1 cellular context compared by ENCODE assay signal in genomic region chr7:2232766-2233520, GRCh38.
TF ChIP-seq lines count a peak whose summit lies in the region.

TSS of gene MAD1L1 (minus strand) at chr7:2232945. CDS start at chr7:2230133, 2,812 bp downstream.

TF ChIP-seq in HepG2, 621 proteins besides CTCF, POLR2A, EP300 and RAD21 (continued from another document and continues in another):
- peak; percentile 76; the same call in 1 of the 2 replicates for TF ChIP-seq ZNF318 (CRISPR knock-in tag; IDR thresholded peaks at IDR 0.05)
- TF ChIP-seq NR2F6 (IDR thresholded peaks at IDR 0.05) = no peak
- 0 out of 2 replicates have a peak, but pooled peaks have one; percentile 21 for TF ChIP-seq NR2F6 (CRISPR knock-in tag; IDR thresholded peaks at IDR 0.05)
- TF ChIP-seq, protein P1, sequence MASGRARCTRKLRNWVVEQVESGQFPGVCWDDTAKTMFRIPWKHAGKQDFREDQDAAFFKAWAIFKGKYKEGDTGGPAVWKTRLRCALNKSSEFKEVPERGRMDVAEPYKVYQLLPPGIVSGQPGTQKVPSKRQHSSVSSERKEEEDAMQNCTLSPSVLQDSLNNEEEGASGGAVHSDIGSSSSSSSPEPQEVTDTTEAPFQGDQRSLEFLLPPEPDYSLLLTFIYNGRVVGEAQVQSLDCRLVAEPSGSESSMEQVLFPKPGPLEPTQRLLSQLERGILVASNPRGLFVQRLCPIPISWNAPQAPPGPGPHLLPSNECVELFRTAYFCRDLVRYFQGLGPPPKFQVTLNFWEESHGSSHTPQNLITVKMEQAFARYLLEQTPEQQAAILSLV (CRISPR knock-in tag; IDR thresholded peaks at IDR 0.05; ENCODE audit: borderline replicate concordance) = no peak; the same call in 1 of the 2 replicates
- peak; percentile 61; the same call in 1 of the 2 replicates for TF ChIP-seq ZNF768 (CRISPR knock-in tag; IDR thresholded peaks at IDR 0.05)
- TF ChIP-seq ZNF841 (CRISPR knock-in tag; IDR thresholded peaks at IDR 0.05; ENCODE audit: borderline replicate concordance) = no peak
- TF ChIP-seq ZNF766 (CRISPR knock-in tag; IDR thresholded peaks at IDR 0.05; ENCODE audit: borderline replicate concordance) = 0 out of 2 replicates have a peak, but pooled peaks have one; percentile 41
- TF ChIP-seq GATAD1 (CRISPR knock-in tag; IDR thresholded peaks at IDR 0.05) = peak; percentile 91
- peak; percentile 46; the same call in 1 of the 2 replicates for TF ChIP-seq ZNF280D (CRISPR knock-in tag; IDR thresholded peaks at IDR 0.05)
- TF ChIP-seq SOX5 (CRISPR knock-in tag; IDR thresholded peaks at IDR 0.05; ENCODE audit: borderline replicate concordance) = peak; percentile 7; the same call in 1 of the 2 replicates
- TF ChIP-seq, protein P2, sequence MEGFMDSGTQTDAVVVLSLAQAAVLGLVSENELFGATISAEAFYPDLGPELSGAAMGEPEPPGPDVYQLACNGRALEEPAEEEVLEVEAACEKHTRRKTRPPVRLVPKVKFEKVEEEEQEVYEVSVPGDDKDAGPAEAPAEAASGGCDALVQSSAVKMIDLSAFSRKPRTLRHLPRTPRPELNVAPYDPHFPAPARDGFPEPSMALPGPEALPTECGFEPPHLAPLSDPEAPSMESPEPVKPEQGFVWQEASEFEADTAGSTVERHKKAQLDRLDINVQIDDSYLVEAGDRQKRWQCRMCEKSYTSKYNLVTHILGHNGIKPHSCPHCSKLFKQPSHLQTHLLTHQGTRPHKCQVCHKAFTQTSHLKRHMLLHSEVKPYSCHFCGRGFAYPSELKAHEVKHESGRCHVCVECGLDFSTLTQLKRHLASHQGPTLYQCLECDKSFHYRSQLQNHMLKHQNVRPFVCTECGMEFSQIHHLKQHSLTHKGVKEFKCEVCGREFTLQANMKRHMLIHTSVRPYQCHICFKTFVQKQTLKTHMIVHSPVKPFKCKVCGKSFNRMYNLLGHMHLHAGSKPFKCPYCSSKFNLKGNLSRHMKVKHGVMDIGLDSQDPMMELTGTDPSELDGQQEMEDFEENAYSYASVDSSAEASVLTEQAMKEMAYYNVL (CRISPR knock-in tag; IDR thresholded peaks at IDR 0.05; ENCODE audit: borderline replicate concordance) = 0 out of 2 replicates have a peak, but pooled peaks have one; percentile 37
- TF ChIP-seq, protein P3, sequence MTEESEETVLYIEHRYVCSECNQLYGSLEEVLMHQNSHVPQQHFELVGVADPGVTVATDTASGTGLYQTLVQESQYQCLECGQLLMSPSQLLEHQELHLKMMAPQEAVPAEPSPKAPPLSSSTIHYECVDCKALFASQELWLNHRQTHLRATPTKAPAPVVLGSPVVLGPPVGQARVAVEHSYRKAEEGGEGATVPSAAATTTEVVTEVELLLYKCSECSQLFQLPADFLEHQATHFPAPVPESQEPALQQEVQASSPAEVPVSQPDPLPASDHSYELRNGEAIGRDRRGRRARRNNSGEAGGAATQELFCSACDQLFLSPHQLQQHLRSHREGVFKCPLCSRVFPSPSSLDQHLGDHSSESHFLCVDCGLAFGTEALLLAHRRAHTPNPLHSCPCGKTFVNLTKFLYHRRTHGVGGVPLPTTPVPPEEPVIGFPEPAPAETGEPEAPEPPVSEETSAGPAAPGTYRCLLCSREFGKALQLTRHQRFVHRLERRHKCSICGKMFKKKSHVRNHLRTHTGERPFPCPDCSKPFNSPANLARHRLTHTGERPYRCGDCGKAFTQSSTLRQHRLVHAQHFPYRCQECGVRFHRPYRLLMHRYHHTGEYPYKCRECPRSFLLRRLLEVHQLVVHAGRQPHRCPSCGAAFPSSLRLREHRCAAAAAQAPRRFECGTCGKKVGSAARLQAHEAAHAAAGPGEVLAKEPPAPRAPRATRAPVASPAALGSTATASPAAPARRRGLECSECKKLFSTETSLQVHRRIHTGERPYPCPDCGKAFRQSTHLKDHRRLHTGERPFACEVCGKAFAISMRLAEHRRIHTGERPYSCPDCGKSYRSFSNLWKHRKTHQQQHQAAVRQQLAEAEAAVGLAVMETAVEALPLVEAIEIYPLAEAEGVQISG (CRISPR knock-in tag; IDR thresholded peaks at IDR 0.05) = peak; percentile 67; the same call in 1 of the 2 replicates
- peak; percentile 92 for TF ChIP-seq YEATS2 (CRISPR knock-in tag; IDR thresholded peaks at IDR 0.05; ENCODE audit: borderline replicate concordance)
- no peak for TF ChIP-seq SMC3 (IDR thresholded peaks at IDR 0.05; ENCODE audit: low read length)
- no peak for TF ChIP-seq ATF7 (IDR thresholded peaks at IDR 0.05)
- 0 out of 2 replicates have a peak, but pooled peaks have one; percentile 41 for TF ChIP-seq ATF7 (CRISPR knock-in tag; IDR thresholded peaks at IDR 0.05)
- TF ChIP-seq ZC3H13 (CRISPR knock-in tag; IDR thresholded peaks at IDR 0.05) = peak; percentile 73; the same call in 1 of the 2 replicates
- peak; percentile 88 for TF ChIP-seq YY1 (IDR thresholded peaks at IDR 0.05; ENCODE audit: insufficient read depth, insufficient replicate concordance, low read depth, low read length)
- no peak; the same call in 1 of the 2 replicates for TF ChIP-seq ZNF44 (CRISPR knock-in tag; IDR thresholded peaks at IDR 0.05)
- TF ChIP-seq SP140L (CRISPR knock-in tag; IDR thresholded peaks at IDR 0.05; ENCODE audit: borderline replicate concordance) = no peak
- TF ChIP-seq, protein P4, sequence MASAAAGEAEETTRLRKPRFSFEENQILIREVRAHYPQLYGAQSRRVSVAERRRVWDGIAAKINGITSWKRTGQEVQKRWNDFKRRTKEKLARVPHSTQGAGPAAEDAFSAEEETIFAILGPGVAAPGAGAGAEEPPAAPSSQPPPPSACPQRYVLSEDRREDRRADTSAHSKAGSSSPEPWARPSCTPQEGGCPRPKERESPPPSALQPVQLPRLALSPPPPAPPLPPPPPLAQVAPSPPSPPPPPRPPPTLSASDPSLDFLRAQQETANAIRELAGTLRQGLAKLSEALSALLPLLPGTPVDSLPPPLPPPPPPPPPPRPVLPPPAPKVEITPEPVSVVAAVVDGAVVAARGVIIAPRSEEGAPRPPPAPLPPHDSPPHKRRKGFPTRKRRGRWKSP (CRISPR knock-in tag; IDR thresholded peaks at IDR 0.05) = peak; percentile 81
- TF ChIP-seq CSRNP1 (CRISPR knock-in tag; IDR thresholded peaks at IDR 0.05) = no peak; the same call in 1 of the 2 replicates
- TF ChIP-seq, protein P5, sequence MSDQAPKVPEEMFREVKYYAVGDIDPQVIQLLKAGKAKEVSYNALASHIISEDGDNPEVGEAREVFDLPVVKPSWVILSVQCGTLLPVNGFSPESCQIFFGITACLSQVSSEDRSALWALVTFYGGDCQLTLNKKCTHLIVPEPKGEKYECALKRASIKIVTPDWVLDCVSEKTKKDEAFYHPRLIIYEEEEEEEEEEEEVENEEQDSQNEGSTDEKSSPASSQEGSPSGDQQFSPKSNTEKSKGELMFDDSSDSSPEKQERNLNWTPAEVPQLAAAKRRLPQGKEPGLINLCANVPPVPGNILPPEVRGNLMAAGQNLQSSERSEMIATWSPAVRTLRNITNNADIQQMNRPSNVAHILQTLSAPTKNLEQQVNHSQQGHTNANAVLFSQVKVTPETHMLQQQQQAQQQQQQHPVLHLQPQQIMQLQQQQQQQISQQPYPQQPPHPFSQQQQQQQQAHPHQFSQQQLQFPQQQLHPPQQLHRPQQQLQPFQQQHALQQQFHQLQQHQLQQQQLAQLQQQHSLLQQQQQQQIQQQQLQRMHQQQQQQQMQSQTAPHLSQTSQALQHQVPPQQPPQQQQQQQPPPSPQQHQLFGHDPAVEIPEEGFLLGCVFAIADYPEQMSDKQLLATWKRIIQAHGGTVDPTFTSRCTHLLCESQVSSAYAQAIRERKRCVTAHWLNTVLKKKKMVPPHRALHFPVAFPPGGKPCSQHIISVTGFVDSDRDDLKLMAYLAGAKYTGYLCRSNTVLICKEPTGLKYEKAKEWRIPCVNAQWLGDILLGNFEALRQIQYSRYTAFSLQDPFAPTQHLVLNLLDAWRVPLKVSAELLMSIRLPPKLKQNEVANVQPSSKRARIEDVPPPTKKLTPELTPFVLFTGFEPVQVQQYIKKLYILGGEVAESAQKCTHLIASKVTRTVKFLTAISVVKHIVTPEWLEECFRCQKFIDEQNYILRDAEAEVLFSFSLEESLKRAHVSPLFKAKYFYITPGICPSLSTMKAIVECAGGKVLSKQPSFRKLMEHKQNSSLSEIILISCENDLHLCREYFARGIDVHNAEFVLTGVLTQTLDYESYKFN (CRISPR knock-in tag; conservative IDR thresholded peaks at IDR 0.05) = peak; percentile 34
- TF ChIP-seq ZNF34 (CRISPR knock-in tag; IDR thresholded peaks at IDR 0.05; ENCODE audit: borderline replicate concordance) = no peak
- TF ChIP-seq, protein P6, sequence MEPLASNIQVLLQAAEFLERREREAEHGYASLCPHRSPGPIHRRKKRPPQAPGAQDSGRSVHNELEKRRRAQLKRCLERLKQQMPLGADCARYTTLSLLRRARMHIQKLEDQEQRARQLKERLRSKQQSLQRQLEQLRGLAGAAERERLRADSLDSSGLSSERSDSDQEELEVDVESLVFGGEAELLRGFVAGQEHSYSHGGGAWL (CRISPR knock-in tag; IDR thresholded peaks at IDR 0.05) = 0 out of 2 replicates have a peak, but pooled peaks have one; percentile 47
- TF ChIP-seq NPAS2 (CRISPR knock-in tag; IDR thresholded peaks at IDR 0.05; ENCODE audit: borderline replicate concordance) = no peak
- peak; percentile 69; the same call in 1 of the 2 replicates for TF ChIP-seq ZNF383 (CRISPR knock-in tag; IDR thresholded peaks at IDR 0.05; ENCODE audit: borderline replicate concordance)
